Comparison of ENCODE assay signal across 2 cellular contexts in genomic region chr13:49099513-49099877, GRCh38.
TF ChIP-seq lines count a peak whose summit lies in the region.

No MANE protein-coding gene starts in this region.

TF ChIP-seq in HCT116, 20 proteins besides CTCF, POLR2A, EP300 and RAD21:
- TF ChIP-seq, protein P1, sequence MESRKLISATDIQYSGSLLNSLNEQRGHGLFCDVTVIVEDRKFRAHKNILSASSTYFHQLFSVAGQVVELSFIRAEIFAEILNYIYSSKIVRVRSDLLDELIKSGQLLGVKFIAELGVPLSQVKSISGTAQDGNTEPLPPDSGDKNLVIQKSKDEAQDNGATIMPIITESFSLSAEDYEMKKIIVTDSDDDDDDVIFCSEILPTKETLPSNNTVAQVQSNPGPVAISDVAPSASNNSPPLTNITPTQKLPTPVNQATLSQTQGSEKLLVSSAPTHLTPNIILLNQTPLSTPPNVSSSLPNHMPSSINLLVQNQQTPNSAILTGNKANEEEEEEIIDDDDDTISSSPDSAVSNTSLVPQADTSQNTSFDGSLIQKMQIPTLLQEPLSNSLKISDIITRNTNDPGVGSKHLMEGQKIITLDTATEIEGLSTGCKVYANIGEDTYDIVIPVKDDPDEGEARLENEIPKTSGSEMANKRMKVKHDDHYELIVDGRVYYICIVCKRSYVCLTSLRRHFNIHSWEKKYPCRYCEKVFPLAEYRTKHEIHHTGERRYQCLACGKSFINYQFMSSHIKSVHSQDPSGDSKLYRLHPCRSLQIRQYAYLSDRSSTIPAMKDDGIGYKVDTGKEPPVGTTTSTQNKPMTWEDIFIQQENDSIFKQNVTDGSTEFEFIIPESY (IDR thresholded peaks at IDR 0.05; ENCODE audit: extremely low read depth, insufficient replicate concordance, low read length), result no peak
- TF ChIP-seq SIN3A (IDR thresholded peaks at IDR 0.05; ENCODE audit: low read depth) (no peak), TCF7L2 (IDR thresholded peaks at IDR 0.05; ENCODE audit: borderline replicate concordance, extremely low read depth, insufficient read depth, insufficient read length) (no peak), SP1 (IDR thresholded peaks at IDR 0.05; ENCODE audit: low read depth) (no peak), FOSL1 (IDR thresholded peaks at IDR 0.05; ENCODE audit: low read depth) (no peak), YY1 (IDR thresholded peaks at IDR 0.05; ENCODE audit: extremely low read depth, insufficient replicate concordance, low read depth, low read length) (no peak), EZH2phosphoT487 (IDR thresholded peaks at IDR 0.05; ENCODE audit: borderline replicate concordance) (no peak), CBX3 (IDR thresholded peaks at IDR 0.05; ENCODE audit: low read depth) (no peak), REST (IDR thresholded peaks at IDR 0.05; ENCODE audit: low read depth) (no peak), ZFX (IDR thresholded peaks at IDR 0.05) (no peak), ELF1 (IDR thresholded peaks at IDR 0.05; ENCODE audit: borderline replicate concordance, low read depth) (no peak), SRF (IDR thresholded peaks at IDR 0.05; ENCODE audit: low read depth) (no peak), CEBPB (IDR thresholded peaks at IDR 0.05; ENCODE audit: low read depth) (no peak), ATF3 (IDR thresholded peaks at IDR 0.05) (no peak)
- TF ChIP-seq, protein P2, sequence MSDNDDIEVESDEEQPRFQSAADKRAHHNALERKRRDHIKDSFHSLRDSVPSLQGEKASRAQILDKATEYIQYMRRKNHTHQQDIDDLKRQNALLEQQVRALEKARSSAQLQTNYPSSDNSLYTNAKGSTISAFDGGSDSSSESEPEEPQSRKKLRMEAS (IDR thresholded peaks at IDR 0.05), result no peak

TF ChIP-seq in GM12878, 131 proteins besides CTCF, POLR2A, EP300 and RAD21:
- TF ChIP-seq KDM1A (IDR thresholded peaks at IDR 0.05; ENCODE audit: borderline replicate concordance) (no peak), STAT1 (conservative IDR thresholded peaks at IDR 0.05) (no peak), SMC3 (IDR thresholded peaks at IDR 0.05; ENCODE audit: borderline replicate concordance, low read length) (no peak)
